In genomic region chr22:44023404-44024287, GRCh38 we compare ENCODE assay signal across 7 cellular contexts.
DNase-seq lines count a peak whose midpoint lies in the region; ATAC-seq and TF ChIP-seq lines count a peak whose summit lies in the region.

No MANE protein-coding gene starts in this region.

- H3K4me3 ChIP-seq in foreskin fibroblast (ENCODE audit: low read depth in 1 of 2, low read length in 2 of 2), result peak overlapping the region; percentile 62 to 69
- peak overlapping the region; percentile 44 to 45 for H3K4me3 ChIP-seq in neutrophil (ENCODE audit: low read depth in 1 of 2, low read length in 1 of 2)

- H3K36me3 ChIP-seq in neutrophil, result no peaks in the 10 kb centered on the region

- no peak overlapping the region for H3K27ac ChIP-seq in neutrophil

- ATAC-seq in GM18511 (IDR thresholded peaks at IDR 0.05; ENCODE audit: unreplicated experiment) (no peak), GM19324 (IDR thresholded peaks at IDR 0.05; ENCODE audit: low FRiP score, unreplicated experiment) (no peak)

- TF ChIP-seq CTCF in GM10248 (IDR thresholded peaks at IDR 0.05; ENCODE audit: control extremely low read depth, extremely low read depth, low read depth, missing control alignments) (no peak), foreskin fibroblast (IDR thresholded peaks at IDR 0.05; ENCODE audit: low read depth, low read length) (no peak), neutrophil (IDR thresholded peaks at IDR 0.05) (no peak)

- H3K27me3 ChIP-seq in neutrophil, result peaks cover 38% of the 10 kb centered on the region

- no peaks in the 10 kb centered on the region for H3K9me3 ChIP-seq in neutrophil

- peaks cover 27 to 35% of the 10 kb centered on the region in 2 experiments for H3K4me1 ChIP-seq in neutrophil (ENCODE audit: control insufficient read depth in 1 of 2, insufficient read depth in 1 of 2, low read depth in 1 of 2, low read length in 1 of 2)

- CTCF ChIA-PET in GM10248 (lab: Yijun Ruan, JAX), result interaction anchor here (2.1 kb wide), 1 partner anchor 30 kb away, joined by 15 read pairs; no protein-coding TSS in a partner anchor

- DNase-seq in GM10248 (ENCODE audit: extremely low spot score) (peak; percentile 80), HuH-7.5 (ENCODE audit: low spot score) (peak; percentile 39), foreskin fibroblast (peak; percentile 31 to 73)
- peak; percentile 30 for DNase-seq in activated T-cell treated with anti-CD3 and anti-CD28 coated beads, Interleukin-2, amount 50 U/mL, for 1 hour

- POLR2A ChIA-PET in GM10248 (lab: Yijun Ruan, JAX), result interaction anchor here (0.5 to 1.6 kb wide), 7 partner anchors 16 to 83 kb away, joined by 3 to 5 read pairs (median 4); partner anchors contain the start of gene SAMM50

Comparison
In these comparisons a context has a peak if more than half of its experiments do, and no peak if none do; other contexts are left out.
1. DNase-seq: peak in every context shown above with its lines; median percentile 80 in GM10248; 52 in foreskin fibroblast; 39 in HuH-7.5; 30 in activated T-cell treated with anti-CD3 and anti-CD28 coated beads, Interleukin-2, amount 50 U/mL, for 1 hour.